10 cellular contexts compared by ENCODE assay signal in genomic region chr22:17767236-17768065, GRCh38.
DNase-seq lines count a peak whose midpoint lies in the region; ATAC-seq, FAIRE-seq and TF ChIP-seq lines count a peak whose summit lies in the region.
"Had no signal": no experiment of that assay in that cellular context is flagged by ENCODE, and none has a peak within 500 bp of the region (broad histone marks: within the 10 kb centered on the region; RNA-seq: fewer than 3 reads in every experiment).

No MANE protein-coding gene starts in this region.

- DNase-seq in CD1c-positive myeloid dendritic cell (ENCODE audit: extremely low spot score) = peak; percentile 71
- DNase-seq in GM20000 (ENCODE audit: low spot score) = peak; percentile 71
- peak; percentile 82 for DNase-seq in activated effector memory CD4-positive, alpha-beta T cell treated with anti-CD3 and anti-CD28 coated beads, Interleukin-2, amount 50 U/mL, for 16 hours
- no peak for DNase-seq in NCI-H2227 treated with DMSO at 0.1 percent for 48 hours (lab: John Stamatoyannopoulos, UW)
- DNase-seq in cerebellar nuclear complex (lab: John Stamatoyannopoulos, UW) = no peak
- DNase-seq in urothelium cell line (ENCODE audit: low spot score) = no peak
- no peak for DNase-seq in NCI-H526 (lab: John Stamatoyannopoulos, UW)
- DNase-seq: retina had no signal

- no peak for TF ChIP-seq CTCF in GM20000 (IDR thresholded peaks at IDR 0.05; ENCODE audit: extremely low read depth, missing control alignments)

- no peak for FAIRE-seq in urothelium cell line (lab: Jason Lieb, UNC)
- FAIRE-seq: TTC549 had no signal

- ATAC-seq in HG03469 (IDR thresholded peaks at IDR 0.05; ENCODE audit: unreplicated experiment) = peak; percentile 83

Comparison
In these comparisons a context has a peak if more than half of its experiments do, and no peak if none do; other contexts are left out.
1. DNase-seq: peak in CD1c-positive myeloid dendritic cell (single experiment), GM20000 (single experiment) and activated effector memory CD4-positive, alpha-beta T cell treated with anti-CD3 and anti-CD28 coated beads, Interleukin-2, amount 50 U/mL, for 16 hours (single experiment); none in NCI-H2227 treated with DMSO at 0.1 percent for 48 hours (single experiment), cerebellar nuclear complex (0 of 2), urothelium cell line (single experiment) and NCI-H526 (0 of 2).